ENCODE assay signal across 1 cellular context in the genomic region with DNA sequence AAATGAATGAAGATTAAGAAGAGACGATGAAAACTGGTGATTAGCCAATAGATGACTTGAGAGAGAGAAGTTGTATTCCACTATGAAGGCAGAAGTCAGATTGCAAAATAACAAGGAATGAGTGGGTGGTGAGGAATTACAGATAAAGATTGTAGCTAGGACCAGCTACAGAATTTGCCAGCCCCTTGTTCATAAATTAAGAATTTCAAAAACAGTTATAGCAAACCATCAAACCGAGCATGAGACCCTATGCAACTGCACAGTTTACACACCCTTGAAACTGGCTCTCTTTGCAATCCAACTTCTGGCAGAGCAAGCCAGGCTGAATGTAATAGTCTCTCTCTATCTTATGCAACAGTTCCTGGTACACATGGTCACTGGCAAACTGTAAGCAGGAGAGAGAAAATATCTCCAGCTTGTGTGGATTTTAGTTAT.
TF ChIP-seq lines count a peak whose summit lies in the region.

No MANE protein-coding gene starts in this region.

TF ChIP-seq in IMR-90, 13 proteins besides CTCF, POLR2A, EP300 and RAD21:
- TF ChIP-seq CHD1 (IDR thresholded peaks at IDR 0.05; ENCODE audit: low read depth, low read length) (no peak), CEBPB (IDR thresholded peaks at IDR 0.05; ENCODE audit: low read depth, low read length) (peak; percentile 58; the same call in 1 of the 2 replicates), RFX5 (IDR thresholded peaks at IDR 0.05; ENCODE audit: low read depth, low read length) (no peak), NFE2L2 (IDR thresholded peaks at IDR 0.05; ENCODE audit: low read depth, low read length) (no peak), FOS (IDR thresholded peaks at IDR 0.05; ENCODE audit: low read depth, low read length) (no peak), RCOR1 (IDR thresholded peaks at IDR 0.05; ENCODE audit: insufficient replicate concordance, low read length) (no peak)
